Comparison of ENCODE assay signal across 8 cellular contexts in genomic region chr22:30421695-30422480, GRCh38. TPM values are rescaled to one million over a fixed set of nuclear protein-coding genes. Genes with fewer than 3 reads are reported as not detected.
DNase-seq lines count a peak whose midpoint lies in the region; ATAC-seq and TF ChIP-seq lines count a peak whose summit lies in the region.

No MANE protein-coding gene starts in this region.

- peak overlapping the region; percentile 26 to 100 (median 96) for H3K27ac Mint-ChIP-seq in naive thymus-derived CD4-positive, alpha-beta T cell

- H3K36me3 ChIP-seq in BE2C = peaks cover under 1% of the 10 kb centered on the region
- H3K36me3 ChIP-seq in naive thymus-derived CD4-positive, alpha-beta T cell (ENCODE audit: control insufficient read depth in 2 of 3, insufficient read depth in 3 of 3, low read length in 3 of 3) = peaks cover 6 to 27% (median 7%) of the 10 kb centered on the region in 3 experiments

- peak overlapping the region; percentile 94 to 99 (median 98) for H3K4me3 Mint-ChIP-seq in naive thymus-derived CD4-positive, alpha-beta T cell

- POLR2A ChIA-PET in naive thymus-derived CD4-positive, alpha-beta T cell (lab: Charles Lee) = interaction anchor here (1.1 to 7.8 kb wide), 5 partner anchors 9 to 65 kb away, joined by 3 to 158 read pairs (median 88); partner anchors contain the start of genes CCDC157, SEC14L2 and SF3A1

- intact Hi-C loops in naive thymus-derived CD4-positive, alpha-beta T cell (cut with micrococcal nuclease) = loop anchor here (5.0 to 10.0 kb wide), 7 partner anchors 115 to 1073 kb away; partner anchors contain the start of genes ASCC2 (in 1 of the 2), NF2 (in 1 of the 2), PATZ1 (in 1 of the 2) and PIK3IP1 (in 1 of the 2)

- H3K36me3 Mint-ChIP-seq in naive thymus-derived CD4-positive, alpha-beta T cell = peaks cover 4 to 30% (median 18%) of the 10 kb centered on the region in 5 donors

- no peaks in the 10 kb centered on the region for H3K9me3 Mint-ChIP-seq in naive thymus-derived CD4-positive, alpha-beta T cell

- no peaks in the 10 kb centered on the region for H3K27me3 ChIP-seq in BE2C
- no peaks in the 10 kb centered on the region for H3K27me3 ChIP-seq in naive thymus-derived CD4-positive, alpha-beta T cell (ENCODE audit: control insufficient read depth in 2 of 2, insufficient read depth in 2 of 2, low read length in 2 of 2)

- ATAC-seq in naive thymus-derived CD4-positive, alpha-beta T cell = no peak
- ATAC-seq in HG02840 (IDR thresholded peaks at IDR 0.05; ENCODE audit: low FRiP score, unreplicated experiment) (no peak), GM19324 (IDR thresholded peaks at IDR 0.05; ENCODE audit: low FRiP score, unreplicated experiment) (no peak)

- peaks cover 0 to 4% (median 0%) of the 10 kb centered on the region in 5 donors for H3K27me3 Mint-ChIP-seq in naive thymus-derived CD4-positive, alpha-beta T cell

- H3K4me1 Mint-ChIP-seq in naive thymus-derived CD4-positive, alpha-beta T cell = peaks cover 23 to 62% (median 57%) of the 10 kb centered on the region in 7 donors

- no peak for TF ChIP-seq CTCF in BE2C (IDR thresholded peaks at IDR 0.05; ENCODE audit: low read depth, low read length)
- no peak for TF ChIP-seq CTCF in coronary artery (IDR thresholded peaks at IDR 0.05)

- peaks cover 19% of the 10 kb centered on the region for H3K4me1 ChIP-seq in BE2C
- peaks cover 22 to 30% of the 10 kb centered on the region in 2 donors for H3K4me1 ChIP-seq in naive thymus-derived CD4-positive, alpha-beta T cell (ENCODE audit: control insufficient read depth in 2 of 2, insufficient read depth in 2 of 2, low read length in 2 of 2)

- H3K4me3 ChIP-seq in BE2C (ENCODE audit: low read depth, low read length) = peak overlapping the region; percentile 87
- no peak overlapping the region for H3K4me3 ChIP-seq in coronary artery
- no peak overlapping the region for H3K4me3 ChIP-seq in naive thymus-derived CD4-positive, alpha-beta T cell (ENCODE audit: low read length)

- no peak for DNase-seq in BE2C
- DNase-seq in M059J (ENCODE audit: low read depth) = peak; percentile 33
- no peak for DNase-seq in coronary artery (ENCODE audit: low spot score)
- DNase-seq in naive thymus-derived CD4-positive, alpha-beta T cell = no peak
- DNase-seq in activated effector memory CD4-positive, alpha-beta T cell treated with Interleukin-2 at 50 U/mL for 16 hours = no peak
- no peak for DNase-seq in T1000 (lab: John Stamatoyannopoulos, UW)

- H3K9me3 ChIP-seq in BE2C = no peaks in the 10 kb centered on the region
- no peaks in the 10 kb centered on the region for H3K9me3 ChIP-seq in naive thymus-derived CD4-positive, alpha-beta T cell (ENCODE audit: control insufficient read depth in 2 of 3, low read length in 3 of 3)

- CTCF ChIA-PET in naive thymus-derived CD4-positive, alpha-beta T cell (lab: Charles Lee) = interaction anchor here (0.6 to 7.7 kb wide), 4 partner anchors 26 to 229 kb away, joined by 3 to 78 read pairs (median 36); partner anchors contain the start of genes CASTOR1 and SEC14L2

- H3K27ac ChIP-seq in coronary artery = peak overlapping the region; percentile 96 to 98
- H3K27ac ChIP-seq in naive thymus-derived CD4-positive, alpha-beta T cell (ENCODE audit: low read depth, low read length) = peak overlapping the region; percentile 97

RNA-seq across cellular contexts. Expression of gene MTFP1, which starts 3.7 kb away (rescaled TPM):
- 112 TPM for polyA plus RNA-seq in BE2C (2012; ENCODE audit: insufficient read depth, insufficient read length, low read depth)
- 10.0 and 12.1 TPM in 2 replicates for total RNA-seq in M059J (2014; rRNA removed; shearing (Covaris generic))
- 10 to 100 TPM; 10.2 to 68.2 (median 23.6) TPM for total RNA-seq in naive thymus-derived CD4-positive, alpha-beta T cell
- 10 to 100 TPM; 26.7 to 30.4 TPM for polyA plus RNA-seq in naive thymus-derived CD4-positive, alpha-beta T cell

RNA-seq across cellular contexts. Expression of gene SEC14L2, which starts 25.1 kb away (rescaled TPM):
- 1.6 TPM for polyA plus RNA-seq in BE2C (2012; ENCODE audit: insufficient read depth, insufficient read length, low read depth)
- total RNA-seq in M059J (2014; rRNA removed; shearing (Covaris generic)) = 15.1 and 31.3 TPM in 2 replicates
- total RNA-seq in naive thymus-derived CD4-positive, alpha-beta T cell = 100 to 1,000 TPM in 1 of 5 experiments, 10 to 100 TPM in 4; 10.7 to 147 (median 16.5) TPM
- polyA plus RNA-seq in naive thymus-derived CD4-positive, alpha-beta T cell = 10 to 100 TPM; 12.7 to 20.7 TPM

RNA-seq across cellular contexts. Expression of gene RNF215, which starts 34.7 kb away (rescaled TPM):
- 16.6 TPM for polyA plus RNA-seq in BE2C (2012; ENCODE audit: insufficient read depth, insufficient read length, low read depth)
- 15.1 and 17.4 TPM in 2 replicates for total RNA-seq in M059J (2014; rRNA removed; shearing (Covaris generic))
- 10 to 100 TPM in 1 of 5 experiments, 1 to 10 TPM in 4; 4.3 to 10.8 (median 5.3) TPM for total RNA-seq in naive thymus-derived CD4-positive, alpha-beta T cell
- polyA plus RNA-seq in naive thymus-derived CD4-positive, alpha-beta T cell = 1 to 10 TPM in 1 of 2 donors, under 1 TPM in 1; 0.08 to 1.1 TPM

RNA-seq across cellular contexts. Expression of gene SEC14L3, which starts 49.9 kb away (rescaled TPM):
- not detected for polyA plus RNA-seq in BE2C (2012; ENCODE audit: insufficient read depth, insufficient read length, low read depth)
- not detected in 2 replicates for total RNA-seq in M059J (2014; rRNA removed; shearing (Covaris generic))
- total RNA-seq in naive thymus-derived CD4-positive, alpha-beta T cell = not detected
- not detected for polyA plus RNA-seq in naive thymus-derived CD4-positive, alpha-beta T cell
